Comparison of ENCODE assay signal across 14 cellular contexts in genomic region chr2:152499411-152499810, GRCh38.
DNase-seq lines count a peak whose midpoint lies in the region; FAIRE-seq and TF ChIP-seq lines count a peak whose summit lies in the region.
"Had no signal": no experiment of that assay in that cellular context is flagged by ENCODE, and none has a peak within 500 bp of the region (broad histone marks: within the 10 kb centered on the region; RNA-seq: fewer than 3 reads in every experiment).

No MANE protein-coding gene starts in this region.

- POLR2A ChIA-PET in PC-9 (lab: Charles Lee; ENCODE audit: unreplicated experiment), result no interaction called here

- peaks cover 34% of the 10 kb centered on the region for H3F3A ChIP-seq in PC-9 (ENCODE audit: insufficient read depth, low read depth)
- H3F3A ChIP-seq in neural progenitor cell (ENCODE audit: low read depth), result peaks cover 4% of the 10 kb centered on the region

- H3K4me2 ChIP-seq in PC-9 (peak overlapping the region; percentile 69; the same call in 1 of the 2 replicates), neural progenitor cell (no peak overlapping the region)

- H3K9ac ChIP-seq in neural progenitor cell, result no peak overlapping the region

- no peak overlapping the region for H3K27ac Mint-ChIP-seq in T-helper 2 cell treated with Interferon-gamma antibody and Interleukin-4, amounts not matched to agents 5 μg/mL and 100 μg/mL, for 36 hours
- no peak overlapping the region for H3K27ac Mint-ChIP-seq in neural progenitor cell
- H3K27ac Mint-ChIP-seq: activated CD8-positive, alpha-beta T cell treated with anti-CD3 and anti-CD28 coated beads for 36 hours; activated naive CD4-positive, alpha-beta T cell treated with anti-CD3 and anti-CD28 coated beads, Interleukin-2, amount 50 U/mL, for 24 hours; natural killer cell treated with Interleukin-12 subunit alpha and Interleukin-12 subunit beta and Interleukin-15 and Interleukin-18, amount 100 ng/mL, for 72 hours had no signal

- H4K20me1 ChIP-seq in PC-9 (ENCODE audit: insufficient read depth), result no peaks in the 10 kb centered on the region
- peaks cover 42% of the 10 kb centered on the region for H4K20me1 ChIP-seq in neural progenitor cell (ENCODE audit: low read depth)

- H3K27ac ChIP-seq in ACC112 (ENCODE audit: low read depth, low read length) (peak overlapping the region; percentile 93), PC-9 (peak overlapping the region; percentile 95; the same call in 1 of the 2 replicates), small intestine (ENCODE audit: low read depth in 1 of 2, low read length in 1 of 2) (peak overlapping the region in 1 of 2 donors; percentile 72), neural progenitor cell (no peak overlapping the region)

- intact Hi-C loops in PC-9 (cut with micrococcal nuclease; ENCODE audit: unreplicated experiment), result loop anchor here (2.0 kb wide), 1 partner anchor 43 kb away; no protein-coding TSS in a partner anchor

- CTCF ChIA-PET in PC-9 (lab: Charles Lee), result no interaction called here

- H3K36me3 ChIP-seq in ACC112 (ENCODE audit: insufficient read depth, low read length) (no peaks in the 10 kb centered on the region), PC-9 (ENCODE audit: low read depth) (no peaks in the 10 kb centered on the region), small intestine (ENCODE audit: control insufficient read depth in 2 of 2, insufficient read depth in 2 of 2, low read length in 2 of 2) (no peaks in the 10 kb centered on the region), neural progenitor cell (no peaks in the 10 kb centered on the region)

- DNase-seq in PC-9 (no peak), fibroblast of the aortic adventitia (ENCODE audit: low read depth) (peak; percentile 43), pons (ENCODE audit: low spot score) (peak; percentile 75), small intestine (no peak), neural progenitor cell (ENCODE audit: low spot score) (no peak)
- DNase-seq in T-helper 2 cell treated with Interferon-gamma antibody and Interleukin-4, amounts not matched to agents 5 μg/mL and 100 μg/mL, for 36 hours (ENCODE audit: low spot score), result no peak
- DNase-seq in stimulated activated CD4-positive, alpha-beta T cell treated with anti-CD3 and anti-CD28 coated beads, Interleukin-15, amount 100 ng/mL, for 24 hours, result no peak
- DNase-seq: activated CD8-positive, alpha-beta T cell treated with anti-CD3 and anti-CD28 coated beads for 36 hours; NCI-H1105 treated with DMSO at 0.1 percent for 48 hours; stimulated activated CD4-positive, alpha-beta T cell treated with anti-CD3 and anti-CD28 coated beads, Interleukin-2, amount 100 ng/mL, for 24 hours; stimulated activated naive CD8-positive, alpha-beta T cell treated with anti-CD3 and anti-CD28 coated beads, Interleukin-15, Interleukin-2, amounts not matched to agents 100 U/mL and 50 U/mL, for 24 hours had no signal

- H3K9me3 ChIP-seq in PC-9 (ENCODE audit: insufficient read depth, low read depth), result no peaks in the 10 kb centered on the region
- H3K9me3 ChIP-seq in small intestine (ENCODE audit: control insufficient read depth, low read depth), result no peaks in the 10 kb centered on the region
- H3K9me3 ChIP-seq in neural progenitor cell (ENCODE audit: low read depth), result no peaks in the 10 kb centered on the region

- H3K4me3 ChIP-seq in ACC112 (ENCODE audit: low read depth, low read length), result peak overlapping the region; percentile 58
- no peak overlapping the region for H3K4me3 ChIP-seq in PC-9
- no peak overlapping the region for H3K4me3 ChIP-seq in fibroblast of the aortic adventitia (ENCODE audit: low read depth, low read length)
- no peak overlapping the region for H3K4me3 ChIP-seq in small intestine (ENCODE audit: low read depth in 1 of 2, low read length in 2 of 2)
- H3K4me3 ChIP-seq in neural progenitor cell, result no peak overlapping the region

- FAIRE-seq in small intestine (lab: Jason Lieb, UNC), result no peak

- BruUV-seq in PC-9 (replicated peaks; lab: Mats Ljungman, UMichigan), result no TSS peak

- H3K4me1 Mint-ChIP-seq in T-helper 2 cell treated with Interferon-gamma antibody and Interleukin-4, amounts not matched to agents 5 μg/mL and 100 μg/mL, for 36 hours (ENCODE audit: low read depth), result peaks cover 12% of the 10 kb centered on the region
- H3K4me1 Mint-ChIP-seq in neural progenitor cell, result peaks cover 9% of the 10 kb centered on the region
- H3K4me1 Mint-ChIP-seq: activated naive CD4-positive, alpha-beta T cell treated with anti-CD3 and anti-CD28 coated beads, Interleukin-2, amount 50 U/mL, for 24 hours had no signal

- whole genome bisulfite sequencing in small intestine, 3 donors, result 74 to 86% (median 76%) methylated on average over 3 of the region's 3 CpGs

- TF ChIP-seq CTCF in PC-9 (conservative IDR thresholded peaks at IDR 0.05) (no peak), fibroblast of the aortic adventitia (IDR thresholded peaks at IDR 0.05; ENCODE audit: insufficient read depth, low read length) (no peak), neural progenitor cell (IDR thresholded peaks at IDR 0.05) (no peak)

- peaks cover 5% of the 10 kb centered on the region for H3K27me3 Mint-ChIP-seq in T-helper 2 cell treated with Interferon-gamma antibody and Interleukin-4, amounts not matched to agents 5 μg/mL and 100 μg/mL, for 36 hours (ENCODE audit: low read depth)
- peaks cover 5% of the 10 kb centered on the region for H3K27me3 Mint-ChIP-seq in neural progenitor cell (ENCODE audit: insufficient read depth, low read depth)

- H3K9me3 Mint-ChIP-seq in T-helper 2 cell treated with Interferon-gamma antibody and Interleukin-4, amounts not matched to agents 5 μg/mL and 100 μg/mL, for 36 hours, result no peaks in the 10 kb centered on the region
- H3K9me3 Mint-ChIP-seq in neural progenitor cell, result peaks cover 40% of the 10 kb centered on the region
- H3K9me3 Mint-ChIP-seq: activated CD8-positive, alpha-beta T cell treated with anti-CD3 and anti-CD28 coated beads for 36 hours; natural killer cell treated with Interleukin-12 subunit alpha and Interleukin-12 subunit beta and Interleukin-15 and Interleukin-18, amount 100 ng/mL, for 72 hours had no signal

- H3K4me3 Mint-ChIP-seq in T-helper 2 cell treated with Interferon-gamma antibody and Interleukin-4, amounts not matched to agents 5 μg/mL and 100 μg/mL, for 36 hours, result no peak overlapping the region
- H3K4me3 Mint-ChIP-seq in neural progenitor cell, result no peak overlapping the region
- H3K4me3 Mint-ChIP-seq: activated CD8-positive, alpha-beta T cell treated with anti-CD3 and anti-CD28 coated beads for 36 hours; activated naive CD4-positive, alpha-beta T cell treated with anti-CD3 and anti-CD28 coated beads, Interleukin-2, amount 50 U/mL, for 24 hours; natural killer cell treated with Interleukin-12 subunit alpha and Interleukin-12 subunit beta and Interleukin-15 and Interleukin-18, amount 100 ng/mL, for 72 hours had no signal

- no peaks in the 10 kb centered on the region for H3K9me2 ChIP-seq in PC-9 (ENCODE audit: insufficient read depth)

- H3K27me3 ChIP-seq in ACC112 (ENCODE audit: insufficient read depth, low read length) (no peaks in the 10 kb centered on the region), PC-9 (ENCODE audit: insufficient read depth, low read depth) (no peaks in the 10 kb centered on the region), small intestine (ENCODE audit: control insufficient read depth in 2 of 2, insufficient read depth in 2 of 2, low read length in 2 of 2) (no peaks in the 10 kb centered on the region), neural progenitor cell (no peaks in the 10 kb centered on the region)

- H2AFZ ChIP-seq in ACC112 (ENCODE audit: low read length, unreplicated experiment) (no peak overlapping the region), PC-9 (no peak overlapping the region), neural progenitor cell (replicated peaks) (no peak overlapping the region)

- peaks cover 73% of the 10 kb centered on the region for H3K79me2 ChIP-seq in ACC112 (ENCODE audit: control insufficient read depth, insufficient read depth, low read length, unreplicated experiment)
- peaks cover 87% of the 10 kb centered on the region for H3K79me2 ChIP-seq in PC-9 (ENCODE audit: low read depth)
- peaks cover 91% of the 10 kb centered on the region for H3K79me2 ChIP-seq in neural progenitor cell (ENCODE audit: low read depth)

- H3K36me3 Mint-ChIP-seq in T-helper 2 cell treated with Interferon-gamma antibody and Interleukin-4, amounts not matched to agents 5 μg/mL and 100 μg/mL, for 36 hours (ENCODE audit: low read depth), result no peaks in the 10 kb centered on the region
- H3K36me3 Mint-ChIP-seq in neural progenitor cell, result peaks cover 30% of the 10 kb centered on the region
- H3K36me3 Mint-ChIP-seq: activated naive CD4-positive, alpha-beta T cell treated with anti-CD3 and anti-CD28 coated beads, Interleukin-2, amount 50 U/mL, for 24 hours; natural killer cell treated with Interleukin-12 subunit alpha and Interleukin-12 subunit beta and Interleukin-15 and Interleukin-18, amount 100 ng/mL, for 72 hours had no signal

- peaks cover 53% of the 10 kb centered on the region for H3K4me1 ChIP-seq in ACC112 (ENCODE audit: control insufficient read depth, insufficient read depth, low read length, unreplicated experiment)
- peaks cover 54% of the 10 kb centered on the region for H3K4me1 ChIP-seq in PC-9 (replicated peaks; ENCODE audit: insufficient read depth)
- peaks cover 0 to 9% of the 10 kb centered on the region in 2 donors for H3K4me1 ChIP-seq in small intestine (ENCODE audit: control insufficient read depth in 2 of 2, insufficient read depth in 1 of 2, low read depth in 1 of 2, low read length in 1 of 2)
- H3K4me1 ChIP-seq in neural progenitor cell, result peaks cover 11% of the 10 kb centered on the region

Comparison
In these comparisons a context has a peak if more than half of its experiments do, and no peak if none do; other contexts are left out.
1. DNase-seq: peak in fibroblast of the aortic adventitia (single experiment) and pons (single experiment); none in PC-9 (0 of 2), small intestine (single experiment), T-helper 2 cell treated with Interferon-gamma antibody and Interleukin-4, amounts not matched to agents 5 μg/mL and 100 μg/mL, for 36 hours (single experiment), stimulated activated CD4-positive, alpha-beta T cell treated with anti-CD3 and anti-CD28 coated beads, Interleukin-15, amount 100 ng/mL, for 24 hours (single experiment) and neural progenitor cell (single experiment).